1 cellular context compared by ENCODE assay signal in the genomic region with DNA sequence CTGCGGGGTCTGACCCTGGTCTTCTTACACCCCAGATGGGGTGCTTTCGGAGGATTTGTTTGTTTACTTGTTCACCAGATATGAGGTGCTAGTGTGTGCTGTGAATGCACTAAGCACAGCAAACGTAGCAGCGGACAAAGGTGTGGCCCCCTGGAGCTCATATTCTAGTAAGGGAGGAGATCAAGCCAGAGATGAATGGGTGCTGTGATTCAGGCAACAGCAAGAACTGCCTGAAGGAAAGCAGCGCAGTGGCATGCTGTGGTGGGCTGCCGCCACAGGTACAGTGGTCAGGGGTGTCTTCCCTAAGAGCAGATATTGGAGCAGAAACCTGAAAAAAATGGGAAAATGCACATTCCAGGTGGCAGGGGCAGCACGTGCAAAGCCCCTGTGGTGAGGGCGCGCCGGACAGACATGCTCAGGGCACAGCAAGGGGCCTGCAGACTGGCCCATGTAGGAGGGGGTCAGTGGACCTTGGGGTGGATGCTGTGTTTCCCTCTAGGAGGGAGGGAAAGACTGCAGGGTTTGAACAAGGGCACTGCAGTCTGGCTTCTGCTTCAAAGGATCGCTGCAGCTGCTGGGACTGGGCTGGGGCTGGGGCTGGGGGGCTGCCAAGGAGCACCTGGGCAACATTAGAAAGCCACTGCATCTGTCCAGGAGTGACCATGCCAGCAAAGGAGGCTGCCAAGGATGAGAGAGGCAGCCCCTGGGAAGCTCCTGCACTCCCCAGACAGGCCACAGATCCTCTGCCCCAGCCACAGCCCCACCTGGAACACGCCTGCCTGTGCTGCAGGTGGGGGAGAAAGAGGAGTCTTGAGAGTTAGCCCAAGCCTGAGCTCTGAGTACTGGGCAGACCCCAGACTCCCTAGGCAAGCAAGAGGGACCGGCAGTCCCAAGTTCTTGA.
TF ChIP-seq lines count a peak whose summit lies in the region.

No MANE protein-coding gene starts in this region.

TF ChIP-seq in endothelial cell of umbilical vein, 7 proteins besides CTCF, POLR2A, EP300 and RAD21 (continued from another document):
- TF ChIP-seq EZH2 (IDR thresholded peaks at IDR 0.05; ENCODE audit: borderline replicate concordance, low read depth, low read length, severe bottlenecking) (no peak), JUN (IDR thresholded peaks at IDR 0.05; ENCODE audit: borderline replicate concordance, insufficient read depth, insufficient read length, low read depth) (no peak)
- TF ChIP-seq, protein P1, sequence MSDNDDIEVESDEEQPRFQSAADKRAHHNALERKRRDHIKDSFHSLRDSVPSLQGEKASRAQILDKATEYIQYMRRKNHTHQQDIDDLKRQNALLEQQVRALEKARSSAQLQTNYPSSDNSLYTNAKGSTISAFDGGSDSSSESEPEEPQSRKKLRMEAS (IDR thresholded peaks at IDR 0.05; ENCODE audit: insufficient read depth, insufficient read length), result no peak
